ENCODE assay signal across 19 cellular contexts in genomic region chr5:60685700-60686099, GRCh38.
"Had no signal": no experiment of that assay in that cellular context is flagged by ENCODE, and none has a peak within 500 bp of the region (broad histone marks: within the 10 kb centered on the region; RNA-seq: fewer than 3 reads in every experiment).

No MANE protein-coding gene starts in this region.

- H3K9me3 ChIP-seq: lower lobe of right lung, ovary, right lobe of liver, transverse colon had no signal

- H2AFZ ChIP-seq: neural progenitor cell had no signal

- H3K4me1 ChIP-seq: lower lobe of right lung, right lobe of liver, transverse colon had no signal

- H3K27me3 ChIP-seq: brain microvascular endothelial cell, neural progenitor cell, ovary, right lobe of liver, transverse colon had no signal

- H3K36me3 ChIP-seq: brain microvascular endothelial cell, lower lobe of right lung, ovary, right lobe of liver, transverse colon had no signal

- H3K4me2 ChIP-seq: neural progenitor cell, smooth muscle cell had no signal

- H3K4me3 ChIP-seq: lower lobe of right lung, neural progenitor cell, ovary, right lobe of liver, smooth muscle cell, transverse colon had no signal

- H3K27ac ChIP-seq: brain microvascular endothelial cell, lower lobe of right lung, neural progenitor cell, ovary, right lobe of liver, transverse colon had no signal

- DNase-seq: activated B cell treated with CpG ODN at 0.5 μM for 24 hours; activated CD4-positive, alpha-beta T cell treated with anti-CD3 and anti-CD28 coated beads, Interleukin-2, amount 10 ng/mL, durations not matched to agents 7 days and 5 days; activated naive CD4-positive, alpha-beta T cell; anterior cingulate cortex; brain microvascular endothelial cell; cortex of kidney; effector memory CD4-positive, alpha-beta T cell; foreskin melanocyte; head of caudate nucleus; immature natural killer cell; lower lobe of right lung; midbrain; ovary; right lobe of liver; stimulated activated naive CD8-positive, alpha-beta T cell treated with anti-CD3 and anti-CD28 coated beads, Interleukin-15, Interleukin-2, amounts not matched to agents 100 U/mL and 50 U/mL, for 24 hours; T1000; transverse colon had no signal
